Comparison of ENCODE assay signal across 8 cellular contexts in genomic region chr11:67353317-67354313, GRCh38. TPM values are rescaled to one million over a fixed set of nuclear protein-coding genes. Genes with fewer than 3 reads are reported as not detected.
DNase-seq lines count a peak whose midpoint lies in the region; ATAC-seq and TF ChIP-seq lines count a peak whose summit lies in the region.

POLD4 (minus strand) TSS chr11:67353546; CDS start chr11:67353399, 147 bp downstream.

- H2AFZ ChIP-seq in fibroblast of lung (ENCODE audit: low read length) = no peak within 1 kb of the TSS

- H3K27ac ChIP-seq in fibroblast of lung (ENCODE audit: insufficient read depth, low read length) = peak within 1 kb of the TSS; percentile 99

- no peaks in the 10 kb centered on the region for H3K36me3 Mint-ChIP-seq in naive thymus-derived CD8-positive, alpha-beta T cell
- H3K36me3 Mint-ChIP-seq in stimulated activated naive B cell treated with anti-CD40 and anti-IgM and Interleukin-4, amounts not matched to agents 10 μg/mL and 1 μg/mL and 100 μg/mL, for 72 hours = peaks cover 18 to 24% of the 10 kb centered on the region in 2 donors

- peak within 1 kb of the TSS; percentile 95 for H3K9ac ChIP-seq in fibroblast of lung (ENCODE audit: insufficient read depth, low read length)

- no peaks in the 10 kb centered on the region for H3K27me3 ChIP-seq in fibroblast of lung (ENCODE audit: control insufficient read depth, insufficient read depth, low read length)

- H3K4me3 Mint-ChIP-seq in naive thymus-derived CD8-positive, alpha-beta T cell = peak within 1 kb of the TSS; percentile 93 to 100 (median 97)
- H3K4me3 Mint-ChIP-seq in stimulated activated naive B cell treated with anti-CD40 and anti-IgM and Interleukin-4, amounts not matched to agents 10 μg/mL and 1 μg/mL and 100 μg/mL, for 72 hours = peak within 1 kb of the TSS; percentile 88 to 96

- peak; percentile 85 to 89 for ATAC-seq in naive thymus-derived CD8-positive, alpha-beta T cell
- peak; percentile 79 to 84 for ATAC-seq in stimulated activated naive B cell treated with anti-CD40 and anti-IgM and Interleukin-4, amounts not matched to agents 10 μg/mL and 1 μg/mL and 100 μg/mL, for 72 hours (replicated peaks)

- TF ChIP-seq CTCF in LNCaP clone FGC (IDR thresholded peaks at IDR 0.05; ENCODE audit: control insufficient read depth, extremely low read depth, insufficient read depth) (no peak), fibroblast of lung (conservative IDR thresholded peaks at IDR 0.05 in 1 of 2, IDR thresholded peaks at IDR 0.05 in 1 of 2; ENCODE audit: low read depth in 1 of 2, low read length in 2 of 2) (no peak)

- DNase-seq in EH (ENCODE audit: low read depth) (peak; percentile 98), H4 (ENCODE audit: low spot score) (peak; percentile 92), LNCaP clone FGC (ENCODE audit: low read depth) (peak; percentile 69), RPMI8226 (peak; percentile 95), fibroblast of lung (ENCODE audit: low read depth in 2 of 2) (peak; percentile 93 to 95)
- DNase-seq in activated T-helper 1 cell treated with anti-CD3 and anti-CD28 coated beads, Interleukin-2, amount 50 U/mL, for 16 hours (ENCODE audit: low read depth in 1 of 2, low spot score in 1 of 2) = peak; percentile 90 to 91
- peak; percentile 90 to 98 (median 94) for DNase-seq in naive thymus-derived CD8-positive, alpha-beta T cell
- DNase-seq in stimulated activated naive B cell treated with anti-CD40 and anti-IgM and Interleukin-4, amounts not matched to agents 10 μg/mL and 1 μg/mL and 100 μg/mL, for 72 hours = peak; percentile 99

- peaks cover 21 to 85% (median 57%) of the 10 kb centered on the region in 4 donors for H3K4me1 Mint-ChIP-seq in naive thymus-derived CD8-positive, alpha-beta T cell
- peaks cover 81% of the 10 kb centered on the region in 2 donors for H3K4me1 Mint-ChIP-seq in stimulated activated naive B cell treated with anti-CD40 and anti-IgM and Interleukin-4, amounts not matched to agents 10 μg/mL and 1 μg/mL and 100 μg/mL, for 72 hours

- H3K9me3 Mint-ChIP-seq in naive thymus-derived CD8-positive, alpha-beta T cell = no peaks in the 10 kb centered on the region
- H3K9me3 Mint-ChIP-seq in stimulated activated naive B cell treated with anti-CD40 and anti-IgM and Interleukin-4, amounts not matched to agents 10 μg/mL and 1 μg/mL and 100 μg/mL, for 72 hours = no peaks in the 10 kb centered on the region

- H3K4me2 ChIP-seq in fibroblast of lung (ENCODE audit: extremely low read depth, insufficient read depth, low read length) = peak within 1 kb of the TSS; percentile 91

- peak within 1 kb of the TSS; percentile 98 to 100 (median 99) for H3K27ac Mint-ChIP-seq in naive thymus-derived CD8-positive, alpha-beta T cell
- H3K27ac Mint-ChIP-seq in stimulated activated naive B cell treated with anti-CD40 and anti-IgM and Interleukin-4, amounts not matched to agents 10 μg/mL and 1 μg/mL and 100 μg/mL, for 72 hours = peak within 1 kb of the TSS; percentile 99

- H3K4me1 ChIP-seq in fibroblast of lung (ENCODE audit: control insufficient read depth, extremely low read depth, insufficient read depth, low read length) = peaks cover 45% of the 10 kb centered on the region

- peaks cover 4% of the 10 kb centered on the region for H3K79me2 ChIP-seq in fibroblast of lung (ENCODE audit: control insufficient read depth, insufficient read depth, low read length)

- H3K27me3 Mint-ChIP-seq in naive thymus-derived CD8-positive, alpha-beta T cell = no peaks in the 10 kb centered on the region
- H3K27me3 Mint-ChIP-seq in stimulated activated naive B cell treated with anti-CD40 and anti-IgM and Interleukin-4, amounts not matched to agents 10 μg/mL and 1 μg/mL and 100 μg/mL, for 72 hours = no peaks in the 10 kb centered on the region

- no peaks in the 10 kb centered on the region for H3K9me3 ChIP-seq in fibroblast of lung (ENCODE audit: control insufficient read depth, insufficient read depth, low read depth, low read length)

- H3K36me3 ChIP-seq in fibroblast of lung (ENCODE audit: control insufficient read depth, insufficient read depth, low read length) = peaks cover 1% of the 10 kb centered on the region

- POLR2A ChIA-PET in naive thymus-derived CD8-positive, alpha-beta T cell (lab: Charles Lee) = interaction anchor here (0.6 to 19.8 kb wide), 41 partner anchors 8 to 1036 kb away, joined by 3 to 493 read pairs (median 7); partner anchors contain the start of genes AIP, ANKRD13D, CD248 and CDK2AP2

- H3K4me3 ChIP-seq in LNCaP clone FGC (ENCODE audit: low read depth, low read length) (peak within 1 kb of the TSS; percentile 84), fibroblast of lung (replicated peaks in 1 of 4; ENCODE audit: control extremely low read depth in 1 of 4, insufficient read depth in 1 of 4, low read depth in 3 of 4, low read length in 4 of 4) (peak within 1 kb of the TSS; percentile 52 to 93 (median 78))

- H4K20me1 ChIP-seq in fibroblast of lung (ENCODE audit: control insufficient read depth, extremely low read depth, insufficient read depth, low read length) = no peaks in the 10 kb centered on the region

RNA-seq across cellular contexts. Expression of gene POLD4, which starts in this region (rescaled TPM):
- 71.6 and 77.4 TPM in 2 replicates for total RNA-seq in H4 (2014; rRNA removed; shearing (Covaris generic))
- total RNA-seq in fibroblast of lung = 28.5 and 32.4 TPM in 2 replicates
- polyA plus RNA-seq in fibroblast of lung = 33.3 and 36.3 TPM in 2 replicates
- polyA plus RNA-seq in fibroblast of lung (2012) = 81.4 and 86.9 TPM in 2 replicates
- polyA minus RNA-seq in fibroblast of lung (ENCODE audit: low replicate concordance) = 12.6 and 12.9 TPM in 2 replicates
- total RNA-seq in naive thymus-derived CD8-positive, alpha-beta T cell = 100 to 1,000 TPM; 102 to 110 TPM
- polyA plus RNA-seq in naive thymus-derived CD8-positive, alpha-beta T cell = 100 to 1,000 TPM in 2 of 3 donors, 10 to 100 TPM in 1; 87.7 to 105 (median 102) TPM

Comparison
In these comparisons a context has a peak if more than half of its experiments do, and no peak if none do; other contexts are left out.
1. Peak in every context shown above with its lines: DNase-seq, ATAC-seq, H3K4me3 ChIP-seq and H3K27ac ChIP-seq.